In genomic region chr2:168661404-168661869, GRCh38 we compare ENCODE assay signal across 1 cellular context.
TF ChIP-seq lines count a peak whose summit lies in the region.

No MANE protein-coding gene starts in this region.

TF ChIP-seq in GM23338, 12 proteins besides CTCF, POLR2A, EP300 and RAD21 (continued from another document):
- TF ChIP-seq EZH2phosphoT487 (IDR thresholded peaks at IDR 0.05; ENCODE audit: unreplicated experiment) (no peak), EZH2 (IDR thresholded peaks at IDR 0.05; ENCODE audit: low read depth, unreplicated experiment) (no peak), POLR2AphosphoS5 (IDR thresholded peaks at IDR 0.05; ENCODE audit: low read depth) (no peak), ZNF114 (CRISPR knock-in tag; IDR thresholded peaks at IDR 0.05) (no peak), JUNB (IDR thresholded peaks at IDR 0.05; ENCODE audit: unreplicated experiment) (no peak), ETS1 (IDR thresholded peaks at IDR 0.05) (no peak)
